In the genomic region with DNA sequence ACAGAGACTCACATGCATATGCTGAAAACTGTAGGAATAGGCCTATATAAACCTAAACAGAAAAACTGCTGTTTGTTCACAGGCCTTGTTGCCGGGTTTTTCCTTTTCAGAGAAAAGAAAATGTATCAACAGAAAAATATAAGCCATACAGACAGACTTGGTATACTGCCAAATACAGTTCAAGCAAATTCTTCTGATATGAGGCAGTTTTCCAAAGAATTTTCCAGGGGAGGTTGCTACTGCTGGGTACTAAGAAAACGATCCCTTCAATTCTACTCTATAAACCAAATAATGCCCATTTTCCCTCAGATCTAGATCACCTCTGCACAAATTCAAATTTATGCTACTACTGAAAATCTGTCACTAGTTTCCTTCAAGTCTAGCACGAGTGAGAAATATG, we compare ENCODE assay signal across 1 cellular context.
TF ChIP-seq lines count a peak whose summit lies in the region.

No MANE protein-coding gene starts in this region.

TF ChIP-seq in IMR-90, 13 proteins besides CTCF, POLR2A, EP300 and RAD21 (continued from another document):
- TF ChIP-seq, protein P1, sequence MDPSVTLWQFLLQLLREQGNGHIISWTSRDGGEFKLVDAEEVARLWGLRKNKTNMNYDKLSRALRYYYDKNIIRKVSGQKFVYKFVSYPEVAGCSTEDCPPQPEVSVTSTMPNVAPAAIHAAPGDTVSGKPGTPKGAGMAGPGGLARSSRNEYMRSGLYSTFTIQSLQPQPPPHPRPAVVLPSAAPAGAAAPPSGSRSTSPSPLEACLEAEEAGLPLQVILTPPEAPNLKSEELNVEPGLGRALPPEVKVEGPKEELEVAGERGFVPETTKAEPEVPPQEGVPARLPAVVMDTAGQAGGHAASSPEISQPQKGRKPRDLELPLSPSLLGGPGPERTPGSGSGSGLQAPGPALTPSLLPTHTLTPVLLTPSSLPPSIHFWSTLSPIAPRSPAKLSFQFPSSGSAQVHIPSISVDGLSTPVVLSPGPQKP (IDR thresholded peaks at IDR 0.05; ENCODE audit: borderline replicate concordance, low read depth, low read length) = no peak
- no peak for TF ChIP-seq CHD1 (IDR thresholded peaks at IDR 0.05; ENCODE audit: low read depth, low read length)
